Comparison of ENCODE assay signal across 8 cellular contexts in the genomic region with DNA sequence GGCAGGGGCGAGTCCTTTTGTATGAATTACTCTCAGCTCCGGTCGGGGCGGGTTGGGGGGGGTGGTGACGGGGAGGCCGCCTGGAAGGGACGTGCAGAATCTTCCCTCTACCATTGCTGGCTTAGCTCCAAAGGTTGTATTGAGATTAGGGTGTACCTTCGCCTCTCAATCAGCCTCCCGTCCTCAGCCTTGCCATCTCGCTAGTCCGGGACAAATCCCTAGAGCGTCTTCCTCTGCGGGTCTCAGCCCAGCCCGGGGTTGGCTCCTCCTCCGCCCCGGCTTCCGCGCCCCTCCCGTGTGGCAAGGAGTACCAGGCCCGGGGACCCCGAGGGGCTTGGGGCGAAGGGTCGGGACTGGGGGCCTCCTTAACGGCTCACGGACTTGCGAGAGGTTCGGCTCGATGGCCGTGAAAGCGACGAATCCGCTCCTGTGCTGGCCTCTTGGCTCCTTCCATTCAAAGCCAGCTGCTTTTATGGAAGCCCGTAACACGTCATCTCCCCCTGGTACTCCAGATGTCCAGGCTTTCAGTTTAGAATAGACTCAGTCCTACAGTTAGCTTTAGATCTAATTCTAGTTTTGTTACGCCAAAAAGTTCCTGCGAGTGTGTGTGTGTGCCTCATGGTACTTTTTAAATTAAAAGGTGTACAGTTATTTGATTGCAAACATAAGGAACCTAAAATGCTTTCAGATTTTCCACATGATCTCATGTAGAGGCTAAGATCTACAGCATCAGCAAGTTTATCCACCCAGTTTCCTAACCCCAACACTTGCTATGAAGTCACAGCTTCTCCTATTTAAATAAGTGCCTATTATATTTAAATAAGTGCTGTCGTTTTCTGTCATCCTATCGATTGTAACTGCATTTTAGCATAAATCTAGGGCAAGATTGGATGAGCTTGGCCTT. TPM values are rescaled to one million over a fixed set of nuclear protein-coding genes. Genes with fewer than 3 reads are reported as not detected.
A peak's percentile ranks its signal among the peaks of the same experiment; 100 is the strongest.
DNase-seq lines count a peak whose midpoint lies in the region; ATAC-seq and TF ChIP-seq lines count a peak whose summit lies in the region.

No MANE protein-coding gene starts in this region.

- TF ChIP-seq POLR2A in ovary (IDR thresholded peaks at IDR 0.05) (peak; percentile 43), vagina (IDR thresholded peaks at IDR 0.05) (peak in 1 of 2 donors; percentile 54)

- H3K4me3 ChIP-seq in ovary (peak overlapping the region; percentile 76), vagina (peak overlapping the region; percentile 77 to 85)

- peaks cover 1% of the 10 kb centered on the region for H3K4me1 ChIP-seq in ovary (ENCODE audit: insufficient read depth)
- peaks cover 43% of the 10 kb centered on the region for H3K4me1 ChIP-seq in vagina

- intact Hi-C loops in ovary (cut with DNase I) (loop anchor here in 3 of 4 donors (2.0 to 5.0 kb wide), 3 partner anchors 59 to 131 kb away; partner anchors contain the start of gene SLC17A5 (in 1 of the 3)), vagina (cut with DNase I) (loop anchor here (2.0 to 10.0 kb wide), 2 partner anchors 59 to 67 kb away; partner anchors contain the start of gene CGAS)

- no peaks in the 10 kb centered on the region for H3K36me3 ChIP-seq in ovary
- peaks cover 4 to 27% of the 10 kb centered on the region in 2 donors for H3K36me3 ChIP-seq in vagina

- H3K27ac ChIP-seq in ovary: peak overlapping the region; percentile 99
- H3K27ac ChIP-seq in vagina: peak overlapping the region; percentile 100

- TF ChIP-seq CTCF in ovary (IDR thresholded peaks at IDR 0.05): no peak
- no peak for TF ChIP-seq CTCF in vagina (IDR thresholded peaks at IDR 0.05)

- TF ChIP-seq EP300 in ovary (IDR thresholded peaks at IDR 0.05): no peak

- 2 to 3% (median 3%) methylated on average over 37 to 38 of the region's 38 CpGs for whole genome bisulfite sequencing in ovary, 3 donors

- H3K9me3 ChIP-seq in ovary (no peaks in the 10 kb centered on the region), vagina (no peaks in the 10 kb centered on the region)

- H3K27me3 ChIP-seq in ovary (no peaks in the 10 kb centered on the region), vagina (no peaks in the 10 kb centered on the region)

- ATAC-seq in GM19463 (IDR thresholded peaks at IDR 0.05; ENCODE audit: unreplicated experiment): peak; percentile 29
- peak; percentile 8 for ATAC-seq in HG03558 (IDR thresholded peaks at IDR 0.05; ENCODE audit: extremely low read depth, unreplicated experiment)

- DNase-seq in COR-L47 (lab: John Stamatoyannopoulos, UW) (peak; percentile 65), NOMO-1 treated with dmso at 0.1 percent for 144 hours (lab: John Stamatoyannopoulos, UW; ENCODE audit: unreplicated experiment) (peak; percentile 68), activated gamma-delta T cell treated with Interleukin-2 at 50 U/mL for 16 hours (peak; percentile 66), globus pallidus (ENCODE audit: low spot score) (peak; percentile 87), ovary (peak; percentile 80 to 88 (median 86)), vagina (ENCODE audit: extremely low spot score in 2 of 2) (no peak)

RNA-seq across cellular contexts. Expression of gene EEF1A1, which starts 0.8 kb away (rescaled TPM):
- total RNA-seq in ovary (over 10,000 TPM; 15,703 to 19,058 (median 16,968) TPM), vagina (8,108 TPM)
- over 10,000 TPM; 15,578 to 19,769 TPM for polyA plus RNA-seq in ovary

Comparison
In these comparisons a context has a peak if more than half of its experiments do, and no peak if none do; other contexts are left out.
1. DNase-seq: peak in COR-L47 (single experiment), NOMO-1 treated with dmso at 0.1 percent for 144 hours (single experiment), activated gamma-delta T cell treated with Interleukin-2 at 50 U/mL for 16 hours (single experiment), globus pallidus (single experiment) and ovary (5 of 5); none in vagina (0 of 2).